ENCODE assay signal across 11 cellular contexts in the genomic region with DNA sequence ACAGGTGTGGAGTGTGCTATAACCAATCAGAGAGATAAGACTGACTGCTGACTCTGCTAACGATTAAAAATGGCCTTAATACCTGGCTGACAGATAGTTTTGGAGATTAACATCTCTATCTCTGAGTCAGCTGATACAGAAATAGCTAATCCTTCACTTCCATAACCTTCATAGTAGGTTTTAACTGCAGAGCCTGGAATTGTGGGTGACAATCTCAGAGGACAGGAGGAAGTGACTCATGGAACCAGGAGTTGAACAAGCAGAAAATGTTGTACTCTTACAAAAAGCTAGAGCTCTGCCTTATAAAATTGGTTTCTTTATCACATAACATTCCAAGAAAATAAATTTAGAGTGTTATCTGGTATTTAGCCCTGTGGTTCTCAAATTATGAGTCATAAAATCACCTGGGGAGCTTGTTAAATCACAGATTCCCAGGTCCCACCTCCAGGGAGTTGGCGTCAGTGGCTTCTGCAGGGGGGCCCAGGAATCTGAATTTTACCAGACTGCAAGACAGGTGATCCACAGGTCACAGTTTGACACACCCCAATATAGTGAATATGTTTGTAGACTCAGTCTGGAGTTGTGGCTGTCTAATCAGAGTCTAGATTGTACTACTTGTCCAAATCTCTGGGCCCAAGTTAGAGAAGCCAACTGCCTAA. TPM values are rescaled to one million over a fixed set of nuclear protein-coding genes. Genes with fewer than 3 reads are reported as not detected.
DNase-seq lines count a peak whose midpoint lies in the region; ATAC-seq, FAIRE-seq and TF ChIP-seq lines count a peak whose summit lies in the region.
"Had no signal": no experiment of that assay in that cellular context is flagged by ENCODE, and none has a peak within 500 bp of the region (broad histone marks: within the 10 kb centered on the region; RNA-seq: fewer than 3 reads in every experiment).

No MANE protein-coding gene starts in this region.

- no peak for TF ChIP-seq CTCF in bronchial epithelial cell (IDR thresholded peaks at IDR 0.05; ENCODE audit: insufficient read depth, low read length, severe bottlenecking)

- ATAC-seq in GM21825 (IDR thresholded peaks at IDR 0.05; ENCODE audit: unreplicated experiment), result no peak
- ATAC-seq: WTC11 had no signal

- peak; percentile 41 for DNase-seq in Caki2 (ENCODE audit: low read depth)
- DNase-seq in HT1080 (ENCODE audit: low read depth), result peak; percentile 90
- DNase-seq in bronchial epithelial cell (ENCODE audit: low read depth), result peak; percentile 72
- peak; percentile 61 for DNase-seq in myocyte (ENCODE audit: low read depth)
- DNase-seq in germinal center (ENCODE audit: low spot score), result no peak
- no peak for DNase-seq in AML-193 (lab: John Stamatoyannopoulos, UW)
- no peak for DNase-seq in NCI-H146 treated with DMSO at 0.1 percent for 48 hours (lab: John Stamatoyannopoulos, UW; ENCODE audit: unreplicated experiment)
- DNase-seq: NCI-H2029, uterus had no signal

- in situ Hi-C loops in Caki2 (cut with HindIII; ENCODE audit: low pct_unique_long_range_greater_than_20kb, low sequenced_read_pairs), result no loop called here

- no peak overlapping the region for H3K4me3 ChIP-seq in bronchial epithelial cell (ENCODE audit: low read depth, low read length)
- H3K4me3 ChIP-seq: uterus had no signal

- FAIRE-seq in bronchial epithelial cell (lab: Jason Lieb, UNC), result no peak

- no peaks in the 10 kb centered on the region for H3K36me3 ChIP-seq in bronchial epithelial cell (ENCODE audit: control insufficient read depth, insufficient read depth, low read length)
- H3K36me3 ChIP-seq: uterus had no signal

- no peaks in the 10 kb centered on the region for H3K27me3 ChIP-seq in bronchial epithelial cell (ENCODE audit: control insufficient read depth, insufficient read depth, low read length)
- H3K27me3 ChIP-seq: uterus had no signal

RNA-seq across cellular contexts. Expression of gene AFAP1L1, which starts 44.4 kb away (rescaled TPM):
- 1.3 and 3.6 TPM in 2 replicates for total RNA-seq in Caki2 (2014; rRNA removed; shearing (Covaris generic); ENCODE audit: low replicate concordance)
- total RNA-seq in HT1080 (2014; rRNA removed; shearing (Covaris generic)), result 0.77 and 0.98 TPM in 2 replicates
- 0.21 and 0.27 TPM in 2 replicates for polyA plus RNA-seq in HT1080 (2015; cell fraction: cytosol; rRNA removed)
- polyA plus RNA-seq in HT1080 (2015; cell fraction: nucleus; rRNA removed), result 0.23 and 0.29 TPM in 2 replicates
- total RNA-seq in bronchial epithelial cell (17.4 and 21.9 TPM in 2 replicates), myocyte (136 and 239 TPM in 2 replicates)
- 44.8 TPM for polyA plus RNA-seq in myocyte (2012)

Comparison
In these comparisons a context has a peak if more than half of its experiments do, and no peak if none do; other contexts are left out.
1. DNase-seq: peak in Caki2 (single experiment), HT1080 (single experiment), bronchial epithelial cell (single experiment) and myocyte (single experiment); none in germinal center (single experiment), AML-193 (0 of 2) and NCI-H146 treated with DMSO at 0.1 percent for 48 hours (single experiment).